10 cellular contexts compared by ENCODE assay signal in genomic region chr21:34844033-34844923, GRCh38.
A peak's percentile ranks its signal among the peaks of the same experiment; 100 is the strongest.
DNase-seq lines count a peak whose midpoint lies in the region; ATAC-seq lines count a peak whose summit lies in the region.
"Had no signal": no experiment of that assay in that cellular context is flagged by ENCODE, and none has a peak within 500 bp of the region (broad histone marks: within the 10 kb centered on the region; RNA-seq: fewer than 3 reads in every experiment).

No MANE protein-coding gene starts in this region.

- no peaks in the 10 kb centered on the region for H3K9me3 ChIP-seq in subcutaneous abdominal adipose tissue (ENCODE audit: control insufficient read depth in 5 of 5, low read length in 5 of 5)
- no peaks in the 10 kb centered on the region for H3K9me3 ChIP-seq in HAP-1

- H3K27ac Mint-ChIP-seq in activated CD4-positive, alpha-beta T cell treated with anti-CD3 and anti-CD28 coated beads, Interleukin-2, amount 10 ng/mL, durations not matched to agents 24 days and 14 days = peak overlapping the region; percentile 61
- peak overlapping the region; percentile 85 for H3K27ac Mint-ChIP-seq in activated T-helper 17 cell treated with anti-CD3 and anti-CD28 coated beads, Interleukin-2, amount 50 U/mL, for 72 hours

- peaks cover 4 to 33% (median 11%) of the 10 kb centered on the region in 5 donors for H3K36me3 ChIP-seq in subcutaneous abdominal adipose tissue (ENCODE audit: control insufficient read depth in 5 of 5, insufficient read depth in 5 of 5, low read length in 5 of 5)
- H3K36me3 ChIP-seq in HAP-1 (replicated peaks) = no peaks in the 10 kb centered on the region

- in situ Hi-C loops in HAP-1 (cut with MboI; ENCODE audit: low sequenced_read_pairs) = no loop called here

- DNase-seq in activated CD4-positive, alpha-beta T cell treated with anti-CD3 and anti-CD28 coated beads, Interleukin-2, amount 10 ng/mL, durations not matched to agents 24 days and 14 days = no peak
- no peak for DNase-seq in activated CD4-positive, alpha-beta T cell treated with anti-CD3 and anti-CD28 coated beads for 1 hour
- DNase-seq in iris pigment epithelial cell (ENCODE audit: low read depth) (peak; percentile 61), occipital lobe (lab: John Stamatoyannopoulos, UW) (no peak), HAP-1 (ENCODE audit: low spot score in 2 of 2) (no peak)

- peak overlapping the region; percentile 97 for H3K27ac ChIP-seq in subcutaneous abdominal adipose tissue (ENCODE audit: low read depth, low read length)
- H3K27ac ChIP-seq: C4-2B, HL-60 had no signal

- peaks cover 55% of the 10 kb centered on the region for H3K4me1 Mint-ChIP-seq in activated CD4-positive, alpha-beta T cell treated with anti-CD3 and anti-CD28 coated beads, Interleukin-2, amount 10 ng/mL, durations not matched to agents 24 days and 14 days
- peaks cover 58% of the 10 kb centered on the region for H3K4me1 Mint-ChIP-seq in activated T-helper 17 cell treated with anti-CD3 and anti-CD28 coated beads, Interleukin-2, amount 50 U/mL, for 72 hours

- H3K27me3 ChIP-seq in subcutaneous abdominal adipose tissue (ENCODE audit: control insufficient read depth in 5 of 5, insufficient read depth in 4 of 5, low read length in 5 of 5) = no peaks in the 10 kb centered on the region
- H3K27me3 ChIP-seq in HAP-1 (ENCODE audit: low read depth) = no peaks in the 10 kb centered on the region

- no peaks in the 10 kb centered on the region for H3K9me3 Mint-ChIP-seq in activated CD4-positive, alpha-beta T cell treated with anti-CD3 and anti-CD28 coated beads, Interleukin-2, amount 10 ng/mL, durations not matched to agents 24 days and 14 days
- H3K9me3 Mint-ChIP-seq in activated T-helper 17 cell treated with anti-CD3 and anti-CD28 coated beads, Interleukin-2, amount 50 U/mL, for 72 hours = no peaks in the 10 kb centered on the region

- H3K9ac ChIP-seq in subcutaneous abdominal adipose tissue (ENCODE audit: low read length in 5 of 5) = peak overlapping the region in 4 of 5 donors; percentile 56 to 62 (median 60)

- no peaks in the 10 kb centered on the region for H3K27me3 Mint-ChIP-seq in activated CD4-positive, alpha-beta T cell treated with anti-CD3 and anti-CD28 coated beads, Interleukin-2, amount 10 ng/mL, durations not matched to agents 24 days and 14 days
- no peaks in the 10 kb centered on the region for H3K27me3 Mint-ChIP-seq in activated T-helper 17 cell treated with anti-CD3 and anti-CD28 coated beads, Interleukin-2, amount 50 U/mL, for 72 hours

- peak overlapping the region; percentile 49 for H3K4me3 Mint-ChIP-seq in activated CD4-positive, alpha-beta T cell treated with anti-CD3 and anti-CD28 coated beads, Interleukin-2, amount 10 ng/mL, durations not matched to agents 24 days and 14 days
- H3K4me3 Mint-ChIP-seq in activated T-helper 17 cell treated with anti-CD3 and anti-CD28 coated beads, Interleukin-2, amount 50 U/mL, for 72 hours = peak overlapping the region; percentile 61

- H3K4me3 ChIP-seq in subcutaneous abdominal adipose tissue (ENCODE audit: low read depth in 1 of 5, low read length in 5 of 5) = peak overlapping the region in 1 of 5 donors; percentile 30
- no peak overlapping the region for H3K4me3 ChIP-seq in HAP-1

- peaks cover 59% of the 10 kb centered on the region for H3K36me3 Mint-ChIP-seq in activated CD4-positive, alpha-beta T cell treated with anti-CD3 and anti-CD28 coated beads, Interleukin-2, amount 10 ng/mL, durations not matched to agents 24 days and 14 days (ENCODE audit: low read depth)
- H3K36me3 Mint-ChIP-seq in activated T-helper 17 cell treated with anti-CD3 and anti-CD28 coated beads, Interleukin-2, amount 50 U/mL, for 72 hours (ENCODE audit: low read depth) = peaks cover 97% of the 10 kb centered on the region

- intact Hi-C loops in activated CD4-positive, alpha-beta T cell treated with anti-CD3 and anti-CD28 coated beads, Interleukin-2, amount 10 ng/mL, durations not matched to agents 24 days and 14 days (cut with micrococcal nuclease) = loop anchor here (2.0 kb wide), 1 partner anchor 35 kb away; no protein-coding TSS in a partner anchor

- ATAC-seq in activated T-helper 17 cell treated with anti-CD3 and anti-CD28 coated beads, Interleukin-2, amount 50 U/mL, for 72 hours (replicated peaks) = peak; percentile 16
- no peak for ATAC-seq in HG02870 (IDR thresholded peaks at IDR 0.05; ENCODE audit: unreplicated experiment)

- H3K4me1 ChIP-seq in subcutaneous abdominal adipose tissue (ENCODE audit: control insufficient read depth in 5 of 5, insufficient read depth in 5 of 5, low read length in 5 of 5) (peaks cover 9 to 74% (median 54%) of the 10 kb centered on the region in 5 donors), HAP-1 (no peaks in the 10 kb centered on the region)
